In genomic region chr6:68059894-68060293, GRCh38 we compare ENCODE assay signal across 16 cellular contexts.
DNase-seq lines count a peak whose midpoint lies in the region; ATAC-seq and TF ChIP-seq lines count a peak whose summit lies in the region.
"Had no signal": no experiment of that assay in that cellular context is flagged by ENCODE, and none has a peak within 500 bp of the region (broad histone marks: within the 10 kb centered on the region; RNA-seq: fewer than 3 reads in every experiment).

No MANE protein-coding gene starts in this region.

- H3K9me3 ChIP-seq in neuron (ENCODE audit: low read length): no peaks in the 10 kb centered on the region
- H3K9me3 ChIP-seq: adrenal gland had no signal

- H3K4me1 ChIP-seq in neuron (ENCODE audit: insufficient read depth, low read length): peaks cover 4% of the 10 kb centered on the region
- H3K4me1 ChIP-seq: adrenal gland had no signal

- DNase-seq in iPS-NIHi11 (ENCODE audit: low spot score) (no peak), CD14-positive monocyte (ENCODE audit: low spot score) (no peak)
- DNase-seq: activated CD4-positive, alpha-beta T cell treated with anti-CD3 and anti-CD28 coated beads for 48 hours; activated T-cell treated with anti-CD3 and anti-CD28 coated beads, Interleukin-2, amount 50 U/mL, for 1 hour; adrenal gland; NCI-H187 treated with DMSO at 0.1 percent for 48 hours; RPMI8226; stimulated activated naive CD8-positive, alpha-beta T cell treated with anti-CD3 and anti-CD28 coated beads, Interleukin-15, amount 100 ng/mL, for 72 hours had no signal

- H3K4me3 ChIP-seq in WI38 (ENCODE audit: low read depth, low read length) (peak overlapping the region; percentile 2; the same call in 1 of the 2 replicates), neuron (ENCODE audit: low read length) (no peak overlapping the region)
- H3K4me3 ChIP-seq: adrenal gland had no signal

- ATAC-seq in GM19397 (IDR thresholded peaks at IDR 0.05; ENCODE audit: unreplicated experiment) (peak; percentile 50), HG02973 (IDR thresholded peaks at IDR 0.05; ENCODE audit: unreplicated experiment) (peak; percentile 62), HG03135 (IDR thresholded peaks at IDR 0.05; ENCODE audit: unreplicated experiment) (no peak), esophagus mucosa (no peak)
- ATAC-seq: stimulated activated naive CD8-positive, alpha-beta T cell treated with anti-CD3 and anti-CD28 coated beads, Interleukin-15, amount 100 ng/mL, for 72 hours had no signal

- H3K36me3 ChIP-seq in neuron (ENCODE audit: insufficient read depth, low read length): no peaks in the 10 kb centered on the region
- H3K36me3 ChIP-seq: adrenal gland had no signal

- H3K27me3 ChIP-seq in neuron (ENCODE audit: insufficient read depth, low read length): no peaks in the 10 kb centered on the region
- H3K27me3 ChIP-seq: adrenal gland had no signal

- no peaks in the 10 kb centered on the region for H3K36me3 Mint-ChIP-seq in CD14-positive monocyte
- H3K36me3 Mint-ChIP-seq: memory B cell had no signal

- no peaks in the 10 kb centered on the region for H3K4me1 Mint-ChIP-seq in CD14-positive monocyte
- H3K4me1 Mint-ChIP-seq: memory B cell; stimulated activated naive CD8-positive, alpha-beta T cell treated with anti-CD3 and anti-CD28 coated beads, Interleukin-15, amount 100 ng/mL, for 72 hours had no signal

- peak overlapping the region; percentile 39 for H2AFZ ChIP-seq in neuron (ENCODE audit: low read depth, low read length)

- intact Hi-C loops in CD14-positive monocyte (cut with micrococcal nuclease): no loop called here

- H3K4me3 Mint-ChIP-seq in CD14-positive monocyte: no peak overlapping the region
- H3K4me3 Mint-ChIP-seq: dendritic cell treated with granulocyte-macrophage colony-stimulating factor and Interleukin-4, amounts not matched to agents 40 ng/mL and 50 ng/mL, for 4 days; memory B cell; stimulated activated naive CD8-positive, alpha-beta T cell treated with anti-CD3 and anti-CD28 coated beads, Interleukin-15, amount 100 ng/mL, for 72 hours had no signal

- H3K9me3 Mint-ChIP-seq in CD14-positive monocyte: peaks cover 0 to 6% (median 3%) of the 10 kb centered on the region in 7 donors
- H3K9me3 Mint-ChIP-seq: dendritic cell treated with granulocyte-macrophage colony-stimulating factor and Interleukin-4, amounts not matched to agents 40 ng/mL and 50 ng/mL, for 4 days had no signal

- TF ChIP-seq CTCF in WI38 (IDR thresholded peaks at IDR 0.05; ENCODE audit: low read depth, low read length): no peak
- TF ChIP-seq CTCF in CD14-positive monocyte (IDR thresholded peaks at IDR 0.05): no peak

- H3K27ac Mint-ChIP-seq in CD14-positive monocyte: no peak overlapping the region
- H3K27ac Mint-ChIP-seq: dendritic cell treated with granulocyte-macrophage colony-stimulating factor and Interleukin-4, amounts not matched to agents 40 ng/mL and 50 ng/mL, for 4 days; memory B cell had no signal

- H3K27me3 Mint-ChIP-seq in CD14-positive monocyte (ENCODE audit: low read depth in 3 of 3): no peaks in the 10 kb centered on the region
- H3K27me3 Mint-ChIP-seq: dendritic cell treated with granulocyte-macrophage colony-stimulating factor and Interleukin-4, amounts not matched to agents 40 ng/mL and 50 ng/mL, for 4 days; memory B cell; stimulated activated naive CD8-positive, alpha-beta T cell treated with anti-CD3 and anti-CD28 coated beads, Interleukin-15, amount 100 ng/mL, for 72 hours had no signal

Comparison
In these comparisons a context has a peak if more than half of its experiments do, and no peak if none do; other contexts are left out.
1. ATAC-seq: peak in GM19397 (single experiment) and HG02973 (single experiment); none in HG03135 (single experiment) and esophagus mucosa (single experiment).